In the genomic region with DNA sequence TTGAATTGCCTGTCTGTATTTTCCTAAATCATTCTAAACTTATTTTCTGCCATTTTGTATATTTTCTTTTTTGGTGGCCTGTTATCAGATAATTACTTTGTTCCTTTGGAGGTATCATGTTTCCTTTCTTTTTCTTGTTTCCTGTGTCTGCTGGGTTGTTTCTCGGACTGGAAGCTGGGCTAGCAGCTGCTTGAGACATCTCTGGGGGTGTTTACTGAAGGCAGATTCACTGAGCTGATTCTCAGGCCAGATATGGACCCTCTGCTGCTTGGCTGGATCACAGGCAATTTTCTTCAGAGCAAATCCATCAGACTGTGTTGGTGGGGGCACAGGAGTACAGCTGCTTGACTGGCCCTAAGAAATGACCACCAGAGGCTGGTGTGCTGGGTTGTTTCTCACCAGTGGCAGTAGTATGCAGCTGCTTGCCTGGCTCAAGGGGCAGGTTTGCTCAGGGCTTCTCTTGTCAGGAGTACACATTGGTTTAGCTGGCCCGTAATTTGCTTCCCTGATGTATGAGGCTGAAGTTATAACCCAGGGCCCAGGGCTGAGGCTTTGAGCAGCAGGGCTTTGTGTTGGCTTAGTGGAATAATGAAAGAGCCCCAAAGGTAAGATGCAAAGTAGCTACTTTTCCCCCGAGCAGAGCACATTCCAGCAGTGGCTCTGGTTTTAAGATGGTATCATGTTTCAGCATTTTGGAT, we compare ENCODE assay signal across 23 cellular contexts.
DNase-seq lines count a peak whose midpoint lies in the region; ATAC-seq, FAIRE-seq and TF ChIP-seq lines count a peak whose summit lies in the region.
"Had no signal": no experiment of that assay in that cellular context is flagged by ENCODE, and none has a peak within 500 bp of the region (broad histone marks: within the 10 kb centered on the region; RNA-seq: fewer than 3 reads in every experiment).

No MANE protein-coding gene starts in this region.

- CTCF ChIA-PET in GM12878 (lab: Yijun Ruan, JAX), result interaction anchor here (1.9 kb wide), 1 partner anchor 10 kb away, joined by 8 read pairs; no protein-coding TSS in a partner anchor

- in situ Hi-C loops in GM12878 (cut with MboI), result no loop called here

- SMC1A ChIA-PET in GM12878 (lab: Charles Lee; ENCODE audit: uncharacterized antibody, unreplicated experiment), result interaction anchor here (0.5 kb wide), 1 partner anchor 806 kb away, joined by 3 read pairs; no protein-coding TSS in a partner anchor

- H3K27me3 ChIP-seq in KMS-11 (ENCODE audit: insufficient read depth, low read depth) (no peaks in the 10 kb centered on the region), GM12878 (replicated peaks in 1 of 2; ENCODE audit: control insufficient read depth in 2 of 2, insufficient read depth in 2 of 2, low read length in 1 of 2) (no peaks in the 10 kb centered on the region)
- H3K27me3 ChIP-seq: esophagus squamous epithelium, SJSA1, spleen had no signal

- intact Hi-C loops in GM12878 (cut with micrococcal nuclease; ENCODE audit: unreplicated experiment), result no loop called here

- no peak for FAIRE-seq in GM12878 (lab: Jason Lieb, UNC)
- FAIRE-seq: A549 had no signal

- POLR2A ChIA-PET in GM12878 (lab: Charles Lee), result no interaction called here

- H4K20me1 ChIP-seq in KMS-11 (ENCODE audit: insufficient read depth) (no peaks in the 10 kb centered on the region), GM12878 (ENCODE audit: control insufficient read depth, insufficient read depth) (no peaks in the 10 kb centered on the region)

- DNase-seq in DMS53 (lab: John Stamatoyannopoulos, UW) (peak; percentile 59), GM12878 (ENCODE audit: low read depth, low spot score) (no peak), dedifferentiated amniotic fluid mesenchymal stem cell (ENCODE audit: extremely low spot score) (no peak), GOT3 (lab: John Stamatoyannopoulos, UW) (no peak), cortex of kidney (lab: John Stamatoyannopoulos, UW) (no peak), midbrain (lab: John Stamatoyannopoulos, UW) (no peak)
- DNase-seq: activated CD4-positive, CD25-positive, alpha-beta regulatory T cell treated with anti-CD3 and anti-CD28 coated beads, Interleukin-2, amount 50 U/mL, for 72 hours; activated naive CD8-positive, alpha-beta T cell treated with anti-CD3 and anti-CD28 coated beads, Interleukin-2, amount 10 ng/mL, durations not matched to agents 7 days and 5 days; esophagus squamous epithelium; GM23248; KG1; NCI-H1105; NCI-H2107; NCI-H524 treated with DMSO at 0.1 percent for 48 hours; spleen had no signal

- no peak overlapping the region for H3K9ac ChIP-seq in KMS-11
- no peak overlapping the region for H3K9ac ChIP-seq in GM12878 (ENCODE audit: control insufficient read depth, insufficient read depth, low read length)
- H3K9ac ChIP-seq: GM23248 had no signal

- H3K4me2 ChIP-seq in KMS-11 (no peak overlapping the region; the same call in 1 of the 2 replicates), GM12878 (ENCODE audit: control insufficient read depth, insufficient read depth) (no peak overlapping the region)
- H3K4me2 ChIP-seq: A549 had no signal

- RAD21 ChIA-PET in GM12878 (lab: Charles Lee; ENCODE audit: unreplicated experiment), result no interaction called here

- H3K4me3 Mint-ChIP-seq in nephron, result no peak overlapping the region
- H3K4me3 Mint-ChIP-seq: activated naive CD8-positive, alpha-beta T cell treated with anti-CD3 and anti-CD28 coated beads, Interleukin-2, amount 10 ng/mL, durations not matched to agents 7 days and 5 days; activated T-helper 1 cell treated with anti-CD3 and anti-CD28 coated beads, Interleukin-12 subunit alpha, Interleukin-12 subunit beta, Interleukin-2, Interleukin-4 antibody, amounts not matched to agents 30 ng/mL and 10 ng/mL and 1 ng/mL, durations not matched to agents 14 hours and 24 hours and 36 hours had no signal

- H3K4me3 ChIP-seq in KMS-11 (IDR thresholded peaks at IDR 0.05; ENCODE audit: insufficient read depth, low read depth, low read length) (no peak overlapping the region), GM12878 (no peak overlapping the region)
- H3K4me3 ChIP-seq: A549, esophagus squamous epithelium, GM23248, lung, prostate gland, SJSA1, spleen had no signal

- H3K9me3 Mint-ChIP-seq in nephron, result no peaks in the 10 kb centered on the region

- no peak for TF ChIP-seq EP300 in GM12878 (IDR thresholded peaks at IDR 0.05; ENCODE audit: borderline replicate concordance in 1 of 2, control insufficient read depth in 1 of 2, low read depth in 2 of 2, low read length in 2 of 2)

- no peak for TF ChIP-seq CTCF in KMS-11 (conservative IDR thresholded peaks at IDR 0.05; ENCODE audit: low read depth, low read length)
- TF ChIP-seq CTCF in GM12878 (IDR thresholded peaks at IDR 0.05 in 2 of 3, conservative IDR thresholded peaks at IDR 0.05 in 1 of 3; ENCODE audit: control insufficient read depth in 2 of 3, extremely low read depth in 1 of 3, insufficient read depth in 1 of 3, low read depth in 3 of 3, low read length in 3 of 3), result no peak
- no peak for TF ChIP-seq CTCF in nephron (IDR thresholded peaks at IDR 0.05; ENCODE audit: unreplicated experiment in 3 of 3)

- no peaks in the 10 kb centered on the region for H3K4me1 ChIP-seq in KMS-11 (ENCODE audit: low read depth, poor library complexity, severe bottlenecking)
- H3K4me1 ChIP-seq in GM12878 (ENCODE audit: control insufficient read depth, insufficient read depth, low read length), result no peaks in the 10 kb centered on the region
- H3K4me1 ChIP-seq: A549, esophagus squamous epithelium, prostate gland, SJSA1, spleen had no signal

- H3K27ac ChIP-seq in KMS-11, result peak overlapping the region; percentile 22
- H3K27ac ChIP-seq in GM12878 (ENCODE audit: control insufficient read depth, insufficient read depth), result no peak overlapping the region
- H3K27ac ChIP-seq: A549, C4-2B, esophagus squamous epithelium, GM23248, prostate gland, SJSA1, spleen had no signal

- H3K9me3 ChIP-seq in GM12878 (replicated peaks; ENCODE audit: control insufficient read depth, insufficient read depth, low read length), result no peaks in the 10 kb centered on the region
- H3K9me3 ChIP-seq: A549, esophagus squamous epithelium, prostate gland, SJSA1 had no signal

- no TSS peak for BruUV-seq in GM12878 (replicated peaks; lab: Mats Ljungman, UMichigan)

- no peak for TF ChIP-seq POLR2A in GM12878 (IDR thresholded peaks at IDR 0.05; ENCODE audit: low read depth, low read length)

- H3K27me3 Mint-ChIP-seq in nephron (ENCODE audit: low read depth), result no peaks in the 10 kb centered on the region
- H3K27me3 Mint-ChIP-seq: activated naive CD8-positive, alpha-beta T cell treated with anti-CD3 and anti-CD28 coated beads, Interleukin-2, amount 10 ng/mL, durations not matched to agents 7 days and 5 days had no signal

- ATAC-seq in GM12878, result peak; percentile 58

- peaks cover 13% of the 10 kb centered on the region for H3K4me1 Mint-ChIP-seq in nephron
- H3K4me1 Mint-ChIP-seq: activated naive CD8-positive, alpha-beta T cell treated with anti-CD3 and anti-CD28 coated beads, Interleukin-2, amount 10 ng/mL, durations not matched to agents 7 days and 5 days had no signal

- H2AFZ ChIP-seq in KMS-11 (ENCODE audit: low read depth) (peak overlapping the region; percentile 38; the same call in 1 of the 2 replicates), GM12878 (ENCODE audit: control insufficient read depth, low read depth, low read length) (no peak overlapping the region)
- H2AFZ ChIP-seq: GM23248 had no signal

- H3K79me2 ChIP-seq in KMS-11 (ENCODE audit: insufficient read depth, low read depth) (no peaks in the 10 kb centered on the region), GM12878 (ENCODE audit: control insufficient read depth, insufficient read depth, low read length) (no peaks in the 10 kb centered on the region)

- no peaks in the 10 kb centered on the region for H3K36me3 Mint-ChIP-seq in nephron (ENCODE audit: low read depth)
- H3K36me3 Mint-ChIP-seq: activated naive CD8-positive, alpha-beta T cell treated with anti-CD3 and anti-CD28 coated beads, Interleukin-2, amount 10 ng/mL, durations not matched to agents 7 days and 5 days had no signal

- no peaks in the 10 kb centered on the region for H3K36me3 ChIP-seq in KMS-11 (ENCODE audit: insufficient read depth)
- H3K36me3 ChIP-seq in GM12878 (ENCODE audit: control insufficient read depth in 2 of 2, insufficient read depth in 2 of 2, low read length in 1 of 2), result no peaks in the 10 kb centered on the region
- H3K36me3 ChIP-seq: esophagus squamous epithelium, prostate gland, SJSA1, spleen had no signal

- 0% methylated on average over 3 of the region's 3 CpGs for WGBS in GM12878 (ENCODE audit: insufficient coverage, insufficient replicate concordance, low lambda C conversion rate, missing lambda C conversion rate)

- peak overlapping the region in 2 of 3 experiments; percentile 9 to 29 for H3K27ac Mint-ChIP-seq in nephron
- H3K27ac Mint-ChIP-seq: activated naive CD8-positive, alpha-beta T cell treated with anti-CD3 and anti-CD28 coated beads, Interleukin-2, amount 10 ng/mL, durations not matched to agents 7 days and 5 days; activated T-helper 1 cell treated with anti-CD3 and anti-CD28 coated beads, Interleukin-12 subunit alpha, Interleukin-12 subunit beta, Interleukin-2, Interleukin-4 antibody, amounts not matched to agents 30 ng/mL and 10 ng/mL and 1 ng/mL, durations not matched to agents 14 hours and 24 hours and 36 hours had no signal

- TF ChIP-seq RAD21 in GM12878 (IDR thresholded peaks at IDR 0.05; ENCODE audit: insufficient read depth, low read depth, low read length), result no peak

TF ChIP-seq in GM12878, 131 proteins besides CTCF, POLR2A, EP300 and RAD21 (continues in another document):
- TF ChIP-seq POLR2AphosphoS2 (IDR thresholded peaks at IDR 0.05; ENCODE audit: low read depth, low read length) (no peak), NR2C2 (IDR thresholded peaks at IDR 0.05; ENCODE audit: borderline replicate concordance, control insufficient read depth, insufficient read length, low read depth) (no peak)
